ENCODE assay signal across 9 cellular contexts in the genomic region with DNA sequence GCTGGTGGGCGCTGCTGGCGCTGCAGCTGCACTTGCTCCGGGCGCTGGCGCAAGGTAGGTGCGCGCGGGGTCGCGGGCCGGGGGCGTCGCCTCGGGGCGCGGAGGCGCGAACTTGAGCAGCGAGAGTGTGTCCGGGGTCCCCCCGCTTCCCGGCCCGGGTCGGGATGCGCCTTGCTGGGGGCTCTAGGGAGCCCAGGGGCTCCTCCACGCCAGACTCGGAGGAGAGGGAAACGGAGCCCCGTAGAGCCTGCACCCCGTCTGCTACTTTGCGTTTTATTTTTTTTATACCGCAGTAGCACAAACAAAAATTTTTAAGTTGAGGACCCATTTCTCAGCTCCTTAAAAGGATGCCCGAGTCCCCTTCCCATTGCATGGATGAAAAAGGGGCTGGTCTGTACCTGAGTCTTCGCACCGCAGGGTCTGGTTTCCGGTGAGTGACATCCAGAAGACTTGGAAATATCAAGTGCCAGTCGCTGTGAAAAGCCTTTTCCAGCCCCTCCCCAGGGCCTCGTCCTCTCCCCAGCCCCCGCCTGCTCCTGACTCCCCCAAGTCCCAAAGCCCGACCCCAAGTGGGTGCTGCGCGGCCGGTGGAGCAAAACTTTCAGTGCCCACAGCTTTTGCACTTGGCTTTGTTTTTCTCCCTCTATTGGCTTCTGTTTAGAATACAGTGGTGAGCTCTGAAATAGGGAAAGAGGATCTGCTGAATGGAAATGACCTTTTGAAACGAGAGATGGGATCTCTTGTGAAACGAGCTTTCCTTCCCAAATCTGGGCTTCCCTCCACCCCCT. TPM values are rescaled to one million over a fixed set of nuclear protein-coding genes. Genes with fewer than 3 reads are reported as not detected.
DNase-seq lines count a peak whose midpoint lies in the region; ATAC-seq, FAIRE-seq and TF ChIP-seq lines count a peak whose summit lies in the region.
"Had no signal": no experiment of that assay in that cellular context is flagged by ENCODE, and none has a peak within 500 bp of the region (broad histone marks: within the 10 kb centered on the region; RNA-seq: fewer than 3 reads in every experiment).

No MANE protein-coding gene starts in this region.

- in situ Hi-C loops in astrocyte of the spinal cord (cut with HindIII; ENCODE audit: low sequenced_read_pairs) = no loop called here

- peak overlapping the region; percentile 72 for H3K4me3 ChIP-seq in OCI-LY1 (ENCODE audit: low read depth, low read length, poor library complexity, severe bottlenecking)
- peak overlapping the region; percentile 47 for H3K4me3 ChIP-seq in astrocyte of the spinal cord (ENCODE audit: low read depth, low read length)
- peak overlapping the region; percentile 46 to 76 (median 67) for H3K4me3 ChIP-seq in skeletal muscle tissue (ENCODE audit: low read length in 3 of 3)

- H3K79me2 ChIP-seq in OCI-LY1 (ENCODE audit: insufficient read depth, low read length) = peaks cover 51% of the 10 kb centered on the region

- H3K27me3 ChIP-seq in OCI-LY1 (ENCODE audit: insufficient read depth, low read length) (no peaks in the 10 kb centered on the region), skeletal muscle tissue (ENCODE audit: control insufficient read depth in 3 of 3, insufficient read depth in 3 of 3, low read length in 3 of 3) (peaks cover 11 to 15% (median 12%) of the 10 kb centered on the region in 3 donors)

- no peaks in the 10 kb centered on the region for H3K36me3 ChIP-seq in OCI-LY1 (ENCODE audit: insufficient read depth, low read length)
- H3K36me3 ChIP-seq in skeletal muscle tissue (ENCODE audit: control insufficient read depth in 3 of 3, insufficient read depth in 3 of 3, low read length in 3 of 3) = no peaks in the 10 kb centered on the region

- H3K4me1 ChIP-seq in OCI-LY1 (ENCODE audit: insufficient read depth, low read length, severe bottlenecking) (peaks cover 56% of the 10 kb centered on the region), skeletal muscle tissue (ENCODE audit: control insufficient read depth in 3 of 3, insufficient read depth in 3 of 3, low read length in 3 of 3) (peaks cover 3 to 13% (median 13%) of the 10 kb centered on the region in 3 donors)

- H3K9me3 ChIP-seq in OCI-LY1 (ENCODE audit: low read length) = no peaks in the 10 kb centered on the region
- H3K9me3 ChIP-seq in skeletal muscle tissue (ENCODE audit: control insufficient read depth in 3 of 3, low read length in 3 of 3) = no peaks in the 10 kb centered on the region

- FAIRE-seq in islet of Langerhans (lab: Jason Lieb, UNC) = peak; percentile 95

- no peaks in the 10 kb centered on the region for H4K20me1 ChIP-seq in OCI-LY1 (ENCODE audit: insufficient read depth, low read length)

- H3K9ac ChIP-seq in OCI-LY1 (ENCODE audit: low read length) (peak overlapping the region; percentile 71), skeletal muscle tissue (ENCODE audit: low read depth in 1 of 3, low read length in 3 of 3) (peak overlapping the region; percentile 28 to 62 (median 51))

- no peaks in the 10 kb centered on the region for H3K9me2 ChIP-seq in OCI-LY1 (ENCODE audit: low read depth, low read length)

- DNase-seq in NCI-H146 (lab: John Stamatoyannopoulos, UW) (peak; percentile 45), NCI-H146 treated with DMSO at 0.1 percent for 48 hours (lab: John Stamatoyannopoulos, UW; ENCODE audit: unreplicated experiment) (no peak), astrocyte of the spinal cord (ENCODE audit: low read depth, low spot score) (peak; percentile 40)

- no peak overlapping the region for H2AFZ ChIP-seq in OCI-LY1 (ENCODE audit: low read length)

- ATAC-seq in HG03457 (IDR thresholded peaks at IDR 0.05; ENCODE audit: unreplicated experiment) = no peak
- no peak for ATAC-seq in GM21576 (IDR thresholded peaks at IDR 0.05; ENCODE audit: unreplicated experiment)

- TF ChIP-seq CTCF in OCI-LY1 (IDR thresholded peaks at IDR 0.05; ENCODE audit: low read length) (peak; percentile 32; the same call in 1 of the 2 replicates), astrocyte of the spinal cord (IDR thresholded peaks at IDR 0.05; ENCODE audit: low read depth, low read length) (peak; percentile 40)

- no peaks in the 10 kb centered on the region for H3F3A ChIP-seq in OCI-LY1 (ENCODE audit: insufficient read depth, low read length)

- peak overlapping the region; percentile 87 for H3K4me2 ChIP-seq in OCI-LY1 (ENCODE audit: low read length)

- H3K27ac ChIP-seq in OCI-LY1 (ENCODE audit: low read depth, low read length, poor library complexity, severe bottlenecking) = peak overlapping the region; percentile 17
- H3K27ac ChIP-seq in skeletal muscle tissue (ENCODE audit: low read depth, low read length) = no peak overlapping the region
- H3K27ac ChIP-seq: C4-2B had no signal

RNA-seq across cellular contexts. Expression of gene SDK1, which starts 1.0 kb away (rescaled TPM):
- 3.7 TPM for total RNA-seq in skeletal muscle tissue
